ENCODE assay signal across 18 cellular contexts in genomic region chr4:66926687-66927086, GRCh38.
DNase-seq lines count a peak whose midpoint lies in the region; ATAC-seq and TF ChIP-seq lines count a peak whose summit lies in the region.
"Had no signal": no experiment of that assay in that cellular context is flagged by ENCODE, and none has a peak within 500 bp of the region (broad histone marks: within the 10 kb centered on the region; RNA-seq: fewer than 3 reads in every experiment).

No MANE protein-coding gene starts in this region.

- CTCF ChIA-PET in WTC11 (lab: Charles Lee) = no interaction called here
- CTCF ChIA-PET in activated CD8-positive, alpha-beta memory T cell treated with anti-CD3 and anti-CD28 coated beads, Interleukin-2, amount 10 ng/mL, durations not matched to agents 7 days and 5 days (lab: Charles Lee) = no interaction called here

- H3K4me2 ChIP-seq in H9 (ENCODE audit: insufficient read depth, insufficient read length, low read length) = no peak overlapping the region
- H3K4me2 ChIP-seq: BLaER1 treated with 17β-estradiol and CSF1 and Interleukin-3, amounts not matched to agents 10 nM and 100 nM had no signal

- no peak overlapping the region for H2BK120ac ChIP-seq in H9 (ENCODE audit: low read depth, low read length, poor library complexity, severe bottlenecking)

- H3K36me3 Mint-ChIP-seq in H9 (ENCODE audit: insufficient read depth in 1 of 3, low read depth in 3 of 3) = no peaks in the 10 kb centered on the region
- H3K36me3 Mint-ChIP-seq in WTC11 = no peaks in the 10 kb centered on the region
- H3K36me3 Mint-ChIP-seq in activated CD8-positive, alpha-beta memory T cell treated with anti-CD3 and anti-CD28 coated beads, Interleukin-2, amount 10 ng/mL, durations not matched to agents 7 days and 5 days = no peaks in the 10 kb centered on the region
- H3K36me3 Mint-ChIP-seq: CD8-positive, alpha-beta T cell had no signal

- H3K27ac ChIP-seq in H9 (ENCODE audit: insufficient read length, low read depth, low read length) = no peak overlapping the region
- H3K27ac ChIP-seq: BLaER1 treated with 17β-estradiol and CSF1 and Interleukin-3, amounts not matched to agents 10 nM and 100 nM; HL-60 had no signal

- intact Hi-C loops in posterior vena cava (cut with DNase I) = no loop called here

- no peak overlapping the region for H3T11ph ChIP-seq in H9 (ENCODE audit: low read length)

- H3K23me2 ChIP-seq in H9 (ENCODE audit: insufficient read length, low read depth, low read length, poor library complexity, severe bottlenecking) = no peaks in the 10 kb centered on the region

- H3K23ac ChIP-seq in H9 (ENCODE audit: insufficient read length, low read depth, low read length) = no peak overlapping the region

- no peak overlapping the region for H3K9ac ChIP-seq in H9 (ENCODE audit: extremely low read depth, insufficient read length, low read length)
- H3K9ac ChIP-seq: BLaER1 treated with 17β-estradiol and CSF1 and Interleukin-3, amounts not matched to agents 10 nM and 100 nM had no signal

- no peaks in the 10 kb centered on the region for H3K79me1 ChIP-seq in H9 (ENCODE audit: insufficient read depth, low read depth, low read length, poor library complexity, severe bottlenecking)

- no peak overlapping the region for H3K14ac ChIP-seq in H9 (ENCODE audit: insufficient read depth, low read length)

- no peak overlapping the region for H2BK5ac ChIP-seq in H9 (ENCODE audit: insufficient read length, low read length)

- whole genome bisulfite sequencing in H9 (ENCODE audit: extremely low coverage, insufficient read length, low lambda C conversion rate) = no CpG with 5 or more reads among the region's 3 CpGs

- no peak overlapping the region for H3K56ac ChIP-seq in H9 (ENCODE audit: insufficient read length, low read depth, low read length)

- POLR2A ChIA-PET in WTC11 (lab: Charles Lee) = no interaction called here

- no peak overlapping the region for H3K18ac ChIP-seq in H9 (ENCODE audit: insufficient read length, low read depth, low read length)

- H3K4ac ChIP-seq in H9 (ENCODE audit: low read depth, low read length) = no peak overlapping the region

- H3K79me2 ChIP-seq in H9 (ENCODE audit: insufficient read depth, low read length) = no peaks in the 10 kb centered on the region

- peak; percentile 67 for ATAC-seq in WTC11
- no peak for ATAC-seq in HG02678 (IDR thresholded peaks at IDR 0.05; ENCODE audit: unreplicated experiment)
- no peak for ATAC-seq in activated CD8-positive, alpha-beta memory T cell treated with anti-CD3 and anti-CD28 coated beads, Interleukin-2, amount 10 ng/mL, durations not matched to agents 7 days and 5 days
- ATAC-seq: CD8-positive, alpha-beta T cell; GM12878 had no signal

- no peaks in the 10 kb centered on the region for H3K4me1 ChIP-seq in H9 (ENCODE audit: insufficient read depth, low read length)

- no peak overlapping the region for H2BK20ac ChIP-seq in H9 (ENCODE audit: low read depth, low read length, poor library complexity, severe bottlenecking)

- H2BK12ac ChIP-seq in H9 (ENCODE audit: insufficient read length, low read depth, low read length) = no peak overlapping the region

- H2AFZ ChIP-seq in H9 (ENCODE audit: low read length) = no peak overlapping the region

- DNase-seq in H9 (no peak), WTC11 (ENCODE audit: low spot score) (peak; percentile 11), iPS-NIHi11 (ENCODE audit: low spot score) (peak; percentile 14), posterior vena cava (ENCODE audit: low spot score) (peak; percentile 38), NCI-H2081 treated with DMSO at 0.1 percent for 48 hours (lab: John Stamatoyannopoulos, UW) (no peak)
- DNase-seq in activated CD8-positive, alpha-beta memory T cell treated with anti-CD3 and anti-CD28 coated beads, Interleukin-2, amount 10 ng/mL, durations not matched to agents 7 days and 5 days = no peak
- DNase-seq: Calu3; CD8-positive, alpha-beta T cell; DMS 273 treated with DMSO at 0.1 percent for 48 hours; DMS53; DND-41; EL; HCEC 1CT had no signal

- no peaks in the 10 kb centered on the region for H4K20me1 ChIP-seq in H9 (ENCODE audit: control insufficient read depth, insufficient read depth, insufficient read length)
- H4K20me1 ChIP-seq: BLaER1 treated with 17β-estradiol and CSF1 and Interleukin-3, amounts not matched to agents 10 nM and 100 nM had no signal

- TF ChIP-seq CTCF in H9 (conservative IDR thresholded peaks at IDR 0.05) (peak; percentile 51; the same call in 2 of the 3 replicates), WTC11 (IDR thresholded peaks at IDR 0.05) (no peak)

- no peak overlapping the region for H4K8ac ChIP-seq in H9 (replicated peaks; ENCODE audit: insufficient read length, low read depth, low read length)

- no peak overlapping the region for H3K27ac Mint-ChIP-seq in H9
- H3K27ac Mint-ChIP-seq in WTC11 = no peak overlapping the region
- no peak overlapping the region for H3K27ac Mint-ChIP-seq in activated CD8-positive, alpha-beta memory T cell treated with anti-CD3 and anti-CD28 coated beads, Interleukin-2, amount 10 ng/mL, durations not matched to agents 7 days and 5 days
- H3K27ac Mint-ChIP-seq: B cell; CD8-positive, alpha-beta T cell had no signal

- H3K9me3 Mint-ChIP-seq in H9 = no peaks in the 10 kb centered on the region
- H3K9me3 Mint-ChIP-seq in WTC11 = no peaks in the 10 kb centered on the region
- peaks cover 7% of the 10 kb centered on the region for H3K9me3 Mint-ChIP-seq in activated CD8-positive, alpha-beta memory T cell treated with anti-CD3 and anti-CD28 coated beads, Interleukin-2, amount 10 ng/mL, durations not matched to agents 7 days and 5 days (ENCODE audit: low read depth)

- H3K9me3 ChIP-seq in H9 (ENCODE audit: control insufficient read depth, low read depth, low read length) = no peaks in the 10 kb centered on the region
- H3K9me3 ChIP-seq: BLaER1 treated with 17β-estradiol and CSF1 and Interleukin-3, amounts not matched to agents 10 nM and 100 nM had no signal

- H3K4me1 Mint-ChIP-seq in H9 (no peaks in the 10 kb centered on the region), WTC11 (no peaks in the 10 kb centered on the region)
- no peaks in the 10 kb centered on the region for H3K4me1 Mint-ChIP-seq in activated CD8-positive, alpha-beta memory T cell treated with anti-CD3 and anti-CD28 coated beads, Interleukin-2, amount 10 ng/mL, durations not matched to agents 7 days and 5 days

- no peak overlapping the region for H2AK5ac ChIP-seq in H9 (ENCODE audit: insufficient read length, low read length)

- H3K27me3 ChIP-seq in H9 (ENCODE audit: insufficient read depth, low read length) = no peaks in the 10 kb centered on the region
- H3K27me3 ChIP-seq: BLaER1 treated with 17β-estradiol and CSF1 and Interleukin-3, amounts not matched to agents 10 nM and 100 nM had no signal

- no peak overlapping the region for H4K91ac ChIP-seq in H9 (ENCODE audit: insufficient read length, low read depth, low read length)

- H4K5ac ChIP-seq in H9 (ENCODE audit: insufficient read length, low read depth, low read length) = no peak overlapping the region

- H3K4me3 Mint-ChIP-seq in H9 (no peak overlapping the region), WTC11 (no peak overlapping the region)
- H3K4me3 Mint-ChIP-seq in activated CD8-positive, alpha-beta memory T cell treated with anti-CD3 and anti-CD28 coated beads, Interleukin-2, amount 10 ng/mL, durations not matched to agents 7 days and 5 days = no peak overlapping the region
- H3K4me3 Mint-ChIP-seq: B cell; CD8-positive, alpha-beta T cell had no signal

- H2BK15ac ChIP-seq in H9 (ENCODE audit: low read depth, low read length) = no peak overlapping the region

- H3K27me3 Mint-ChIP-seq in H9 (ENCODE audit: low read depth) = no peaks in the 10 kb centered on the region
- no peaks in the 10 kb centered on the region for H3K27me3 Mint-ChIP-seq in WTC11 (ENCODE audit: low read depth)
- no peaks in the 10 kb centered on the region for H3K27me3 Mint-ChIP-seq in activated CD8-positive, alpha-beta memory T cell treated with anti-CD3 and anti-CD28 coated beads, Interleukin-2, amount 10 ng/mL, durations not matched to agents 7 days and 5 days
- H3K27me3 Mint-ChIP-seq: B cell had no signal

TF ChIP-seq in WTC11, 78 proteins besides CTCF, POLR2A, EP300 and RAD21:
- TF ChIP-seq JUN (CRISPR knock-in tag; IDR thresholded peaks at IDR 0.05) (no peak), KAT7 (CRISPR knock-in tag; IDR thresholded peaks at IDR 0.05; ENCODE audit: borderline replicate concordance) (no peak), GTF2I (CRISPR knock-in tag; conservative IDR thresholded peaks at IDR 0.05) (no peak), NR2C2 (CRISPR knock-in tag; IDR thresholded peaks at IDR 0.05) (no peak), USF2 (CRISPR knock-in tag; IDR thresholded peaks at IDR 0.05) (no peak), RELA (CRISPR knock-in tag; IDR thresholded peaks at IDR 0.05; ENCODE audit: borderline replicate concordance) (no peak)

Comparison
In these comparisons a context has a peak if more than half of its experiments do, and no peak if none do; other contexts are left out.
1. DNase-seq: peak in WTC11 (single experiment), iPS-NIHi11 (single experiment) and posterior vena cava (single experiment); none in H9 (single experiment), activated CD8-positive, alpha-beta memory T cell treated with anti-CD3 and anti-CD28 coated beads, Interleukin-2, amount 10 ng/mL, durations not matched to agents 7 days and 5 days (single experiment) and NCI-H2081 treated with DMSO at 0.1 percent for 48 hours (single experiment).